ENCODE assay signal across 21 cellular contexts in genomic region chr4:102530986-102531385, GRCh38.
"Had no signal": no experiment of that assay in that cellular context is flagged by ENCODE, and none has a peak within 500 bp of the region (broad histone marks: within the 10 kb centered on the region; RNA-seq: fewer than 3 reads in every experiment).

No MANE protein-coding gene starts in this region.

- H3K9me3 Mint-ChIP-seq: activated CD4-positive, alpha-beta memory T cell treated with anti-CD3 and anti-CD28 coated beads, Interleukin-2, amount 10 ng/mL, durations not matched to agents 7 days and 5 days; central memory CD8-positive, alpha-beta T cell; neural crest cell; stimulated activated naive CD8-positive, alpha-beta T cell treated with anti-CD3 and anti-CD28 coated beads, Interleukin-15, amount 100 ng/mL, for 72 hours; T-helper 2 cell treated with Interferon-gamma antibody and Interleukin-4, amounts not matched to agents 5 μg/mL and 100 μg/mL, for 36 hours; WTC11 had no signal

- H3K36me3 Mint-ChIP-seq: WTC11 had no signal

- H3K27me3 ChIP-seq: brain microvascular endothelial cell had no signal

- DNase-seq: activated CD4-positive, alpha-beta memory T cell treated with anti-CD3 and anti-CD28 coated beads, Interleukin-2, amount 10 ng/mL, durations not matched to agents 7 days and 5 days; activated CD4-positive, alpha-beta T cell treated with anti-CD3 and anti-CD28 coated beads for 4 hours; activated effector memory CD4-positive, alpha-beta T cell treated with anti-CD3 and anti-CD28 coated beads, Interleukin-2, amount 50 U/mL, for 16 hours; activated T-cell treated with anti-CD3 and anti-CD28 coated beads, Interleukin-2, amount 50 U/mL, for 48 hours; aorta; brain microvascular endothelial cell; kidney; midbrain; stimulated activated CD4-positive, alpha-beta T cell treated with anti-CD3 and anti-CD28 coated beads, Interleukin-12 subunit alpha, Interleukin-12 subunit beta, amount 100 ng/mL, for 4 hours; stimulated activated CD4-positive, alpha-beta T cell treated with anti-CD3 and anti-CD28 coated beads, Interleukin-1b, Interleukin-23, amount 100 ng/mL, for 48 hours; stimulated activated naive CD8-positive, alpha-beta T cell treated with anti-CD3 and anti-CD28 coated beads, Interleukin-15, amount 100 ng/mL, for 72 hours; SW 1271; trophoblast cell had no signal

- ATAC-seq: left lobe of liver; stimulated activated naive CD8-positive, alpha-beta T cell treated with anti-CD3 and anti-CD28 coated beads, Interleukin-15, amount 100 ng/mL, for 72 hours; WTC11 had no signal

- H3K27ac Mint-ChIP-seq: activated CD4-positive, alpha-beta memory T cell treated with anti-CD3 and anti-CD28 coated beads, Interleukin-2, amount 10 ng/mL, durations not matched to agents 7 days and 5 days; progenitor cell of endocrine pancreas; T-helper 2 cell treated with Interferon-gamma antibody and Interleukin-4, amounts not matched to agents 5 μg/mL and 100 μg/mL, for 36 hours had no signal

- H3K4me3 Mint-ChIP-seq: activated CD4-positive, alpha-beta memory T cell treated with anti-CD3 and anti-CD28 coated beads, Interleukin-2, amount 10 ng/mL, durations not matched to agents 7 days and 5 days; central memory CD8-positive, alpha-beta T cell; neural crest cell; WTC11 had no signal

- H3K36me3 ChIP-seq: brain microvascular endothelial cell had no signal

- H3K4me3 ChIP-seq: coronary artery, lung had no signal

- H3K27ac ChIP-seq: brain microvascular endothelial cell, coronary artery had no signal

- H3K27me3 Mint-ChIP-seq: activated CD4-positive, alpha-beta memory T cell treated with anti-CD3 and anti-CD28 coated beads, Interleukin-2, amount 10 ng/mL, durations not matched to agents 7 days and 5 days; central memory CD8-positive, alpha-beta T cell; progenitor cell of endocrine pancreas; stimulated activated naive CD8-positive, alpha-beta T cell treated with anti-CD3 and anti-CD28 coated beads, Interleukin-15, amount 100 ng/mL, for 72 hours had no signal
